Comparison of ENCODE assay signal across 2 cellular contexts in genomic region chr6:21277601-21278043, GRCh38.
TF ChIP-seq lines count a peak whose summit lies in the region.

No MANE protein-coding gene starts in this region.

TF ChIP-seq in HCT116, 20 proteins besides CTCF, POLR2A, EP300 and RAD21 (continued from another document):
- TF ChIP-seq FOSL1 (IDR thresholded peaks at IDR 0.05; ENCODE audit: low read depth) (peak; percentile 30; the same call in 1 of the 2 replicates), POLR2AphosphoS5 (IDR thresholded peaks at IDR 0.05; ENCODE audit: low read depth, low read length) (no peak), JUND (IDR thresholded peaks at IDR 0.05) (peak; percentile 26; the same call in 1 of the 2 replicates)

TF ChIP-seq in K562, 482 proteins besides CTCF, POLR2A, EP300 and RAD21 (continued from another document):
- TF ChIP-seq DDX20 (tag; IDR thresholded peaks at IDR 0.05; ENCODE audit: low read depth) (no peak), NFE2 (IDR thresholded peaks at IDR 0.05; ENCODE audit: low read depth) (no peak), JUND (IDR thresholded peaks at IDR 0.05; ENCODE audit: borderline replicate concordance, low read depth, low read length) (no peak), JUND (tag; IDR thresholded peaks at IDR 0.05; ENCODE audit: borderline replicate concordance, low read depth, low read length) (peak; percentile 61; the same call in 2 of the 3 replicates), ATF3 (IDR thresholded peaks at IDR 0.05) (peak; percentile 34; the same call in 1 of the 2 replicates), ATF3 (CRISPR knock-in tag; conservative IDR thresholded peaks at IDR 0.05) (no peak), TCF3 (CRISPR knock-in tag; IDR thresholded peaks at IDR 0.05) (peak; percentile 42), TAL1 (IDR thresholded peaks at IDR 0.05) (no peak), CTBP1 (IDR thresholded peaks at IDR 0.05; ENCODE audit: borderline replicate concordance) (0 out of 2 replicates have a peak, but pooled peaks have one; percentile 12), FOSL1 (tag; conservative IDR thresholded peaks at IDR 0.05) (peak; percentile 45; the same call in 1 of the 2 replicates)
